20 cellular contexts compared by ENCODE assay signal in genomic region chr5:116733995-116734716, GRCh38.
DNase-seq lines count a peak whose midpoint lies in the region; TF ChIP-seq lines count a peak whose summit lies in the region.
"Had no signal": no experiment of that assay in that cellular context is flagged by ENCODE, and none has a peak within 500 bp of the region (broad histone marks: within the 10 kb centered on the region; RNA-seq: fewer than 3 reads in every experiment).

No MANE protein-coding gene starts in this region.

- H3K4me1 ChIP-seq in hepatocyte (ENCODE audit: insufficient read depth), result peaks cover 12% of the 10 kb centered on the region
- no peaks in the 10 kb centered on the region for H3K4me1 ChIP-seq in prostate gland (replicated peaks)

- H3K79me2 ChIP-seq in hepatocyte, result no peaks in the 10 kb centered on the region

- intact Hi-C loops in prostate gland (cut with DNase I), result no loop called here

- H4K20me1 ChIP-seq in hepatocyte (ENCODE audit: insufficient read depth, poor library complexity, severe bottlenecking), result no peaks in the 10 kb centered on the region

- H3K36me3 ChIP-seq in WERI-Rb-1 (no peaks in the 10 kb centered on the region), hepatocyte (replicated peaks; ENCODE audit: insufficient read depth, low read depth) (no peaks in the 10 kb centered on the region), prostate gland (no peaks in the 10 kb centered on the region)
- H3K36me3 ChIP-seq: SJCRH30, uterus had no signal

- H3K27me3 ChIP-seq in WERI-Rb-1 (ENCODE audit: insufficient read depth, low read depth, severe bottlenecking) (no peaks in the 10 kb centered on the region), hepatocyte (no peaks in the 10 kb centered on the region), prostate gland (replicated peaks; ENCODE audit: insufficient read depth) (no peaks in the 10 kb centered on the region)
- H3K27me3 ChIP-seq: SJCRH30, uterus had no signal

- H3K9me3 Mint-ChIP-seq in glutamatergic neuron (ENCODE audit: unreplicated experiment), result no peaks in the 10 kb centered on the region
- H3K9me3 Mint-ChIP-seq in activated T-cell treated with anti-CD3 and anti-CD28 coated beads, Interleukin-2, amount 50 U/mL, for 24 hours, result no peaks in the 10 kb centered on the region
- H3K9me3 Mint-ChIP-seq: effector memory CD8-positive, alpha-beta T cell had no signal

- DNase-seq in D341Med (ENCODE audit: low spot score) (peak; percentile 26), WERI-Rb-1 (peak; percentile 48), hepatocyte (ENCODE audit: low spot score) (no peak), prostate gland (ENCODE audit: low spot score) (peak; percentile 15), glutamatergic neuron (no peak), germinal center (ENCODE audit: low spot score) (no peak), NCI-H2081 (lab: John Stamatoyannopoulos, UW) (no peak)
- no peak for DNase-seq in activated T-cell treated with anti-CD3 and anti-CD28 coated beads, Interleukin-2, amount 50 U/mL, for 24 hours
- DNase-seq: ACHN; activated CD8-positive, alpha-beta memory T cell treated with anti-CD3 and anti-CD28 coated beads for 24 hours; CD4-positive, CD25-positive, alpha-beta regulatory T cell; cerebellar nuclear complex; effector memory CD8-positive, alpha-beta T cell; HFFc6; NCI-H1694; SJCRH30; stimulated activated CD4-positive, alpha-beta T cell treated with anti-CD3 and anti-CD28 coated beads, Interleukin-12 subunit alpha, Interleukin-12 subunit beta, amount 100 ng/mL, for 4 hours; stimulated activated naive CD4-positive, alpha-beta T cell treated with Interleukin-2 at 50 U/mL for 16 hours; T-helper 2 cell had no signal

- TF ChIP-seq POLR2A in prostate gland (IDR thresholded peaks at IDR 0.05), result no peak

- H3K9me2 ChIP-seq in hepatocyte (replicated peaks; ENCODE audit: insufficient read depth), result no peaks in the 10 kb centered on the region

- 40% methylated on average over 10 of the region's 10 CpGs for whole genome bisulfite sequencing in hepatocyte (ENCODE audit: low lambda C conversion rate, missing lambda C conversion rate)
- WGBS in prostate gland, result 29% methylated on average over 10 of the region's 10 CpGs

- H3K4me3 ChIP-seq in WERI-Rb-1 (ENCODE audit: low read depth, low read length) (no peak overlapping the region), hepatocyte (no peak overlapping the region), prostate gland (no peak overlapping the region)
- H3K4me3 ChIP-seq: SJCRH30, uterus had no signal

- H3K27me3 Mint-ChIP-seq in glutamatergic neuron (ENCODE audit: unreplicated experiment), result peaks cover 1% of the 10 kb centered on the region
- H3K27me3 Mint-ChIP-seq in activated T-cell treated with anti-CD3 and anti-CD28 coated beads, Interleukin-2, amount 50 U/mL, for 24 hours, result no peaks in the 10 kb centered on the region

- H3K4me1 Mint-ChIP-seq in glutamatergic neuron (ENCODE audit: low read depth, unreplicated experiment), result peaks cover 20% of the 10 kb centered on the region
- H3K4me1 Mint-ChIP-seq in activated T-cell treated with anti-CD3 and anti-CD28 coated beads, Interleukin-2, amount 50 U/mL, for 24 hours (ENCODE audit: low read depth), result no peaks in the 10 kb centered on the region
- H3K4me1 Mint-ChIP-seq: CD4-positive, CD25-positive, alpha-beta regulatory T cell had no signal

- TF ChIP-seq CTCF in WERI-Rb-1 (IDR thresholded peaks at IDR 0.05; ENCODE audit: low read depth, low read length) (no peak), hepatocyte (IDR thresholded peaks at IDR 0.05; ENCODE audit: poor library complexity) (no peak), prostate gland (IDR thresholded peaks at IDR 0.05) (no peak), glutamatergic neuron (IDR thresholded peaks at IDR 0.05; ENCODE audit: partially characterized antibody, unreplicated experiment) (no peak)

- H3K27ac Mint-ChIP-seq in glutamatergic neuron (ENCODE audit: unreplicated experiment), result no peak overlapping the region
- no peak overlapping the region for H3K27ac Mint-ChIP-seq in activated T-cell treated with anti-CD3 and anti-CD28 coated beads, Interleukin-2, amount 50 U/mL, for 24 hours
- H3K27ac Mint-ChIP-seq: CD4-positive, CD25-positive, alpha-beta regulatory T cell; effector memory CD8-positive, alpha-beta T cell; HFFc6 had no signal

- H3K9me3 ChIP-seq in WERI-Rb-1 (ENCODE audit: severe bottlenecking) (no peaks in the 10 kb centered on the region), hepatocyte (ENCODE audit: low read depth) (no peaks in the 10 kb centered on the region), prostate gland (no peaks in the 10 kb centered on the region)
- H3K9me3 ChIP-seq: SJCRH30, uterus had no signal

- no peaks in the 10 kb centered on the region for H3K36me3 Mint-ChIP-seq in glutamatergic neuron (ENCODE audit: unreplicated experiment)
- no peaks in the 10 kb centered on the region for H3K36me3 Mint-ChIP-seq in activated T-cell treated with anti-CD3 and anti-CD28 coated beads, Interleukin-2, amount 50 U/mL, for 24 hours (ENCODE audit: low read depth)
- H3K36me3 Mint-ChIP-seq: CD4-positive, CD25-positive, alpha-beta regulatory T cell had no signal

- H3K27ac ChIP-seq in WERI-Rb-1 (peak overlapping the region; percentile 23), hepatocyte (peak overlapping the region; percentile 1), prostate gland (no peak overlapping the region)
- H3K27ac ChIP-seq: SJCRH30 had no signal

- no peak overlapping the region for H2AFZ ChIP-seq in hepatocyte

- no peak overlapping the region for H3K4me2 ChIP-seq in hepatocyte

- no peak overlapping the region for H3K4me3 Mint-ChIP-seq in glutamatergic neuron (ENCODE audit: unreplicated experiment)
- H3K4me3 Mint-ChIP-seq in activated T-cell treated with anti-CD3 and anti-CD28 coated beads, Interleukin-2, amount 50 U/mL, for 24 hours, result no peak overlapping the region
- H3K4me3 Mint-ChIP-seq: CD4-positive, CD25-positive, alpha-beta regulatory T cell; effector memory CD8-positive, alpha-beta T cell; HFFc6 had no signal

Comparison
In these comparisons a context has a peak if more than half of its experiments do, and no peak if none do; other contexts are left out.
1. DNase-seq: peak in D341Med (single experiment), WERI-Rb-1 (single experiment) and prostate gland (single experiment); none in hepatocyte (single experiment), glutamatergic neuron (single experiment), germinal center (single experiment), activated T-cell treated with anti-CD3 and anti-CD28 coated beads, Interleukin-2, amount 50 U/mL, for 24 hours (single experiment) and NCI-H2081 (0 of 2).
2. H3K27ac ChIP-seq: peak in WERI-Rb-1 (single experiment) and hepatocyte (single experiment); none in prostate gland (0 of 2).